ENCODE assay signal across 18 cellular contexts in genomic region chrY:2860511-2860910, GRCh38. TPM values are rescaled to one million over a fixed set of nuclear protein-coding genes. Genes with fewer than 3 reads are reported as not detected.
A peak's percentile ranks its signal among the peaks of the same experiment; 100 is the strongest.
DNase-seq lines count a peak whose midpoint lies in the region; TF ChIP-seq lines count a peak whose summit lies in the region.
"Had no signal": no experiment of that assay in that cellular context is flagged by ENCODE, and none has a peak within 500 bp of the region (broad histone marks: within the 10 kb centered on the region; RNA-seq: fewer than 3 reads in every experiment).

No MANE protein-coding gene starts in this region.

- WGBS in hepatocyte (ENCODE audit: low lambda C conversion rate, missing lambda C conversion rate): no CpG with 5 or more reads among the region's 2 CpGs

- peaks cover 8% of the 10 kb centered on the region for H3K9me3 Mint-ChIP-seq in activated naive CD4-positive, alpha-beta T cell treated with anti-CD3 and anti-CD28 coated beads, Interleukin-2, amount 10 ng/mL, durations not matched to agents 7 days and 5 days
- H3K9me3 Mint-ChIP-seq: memory B cell; stimulated activated memory B cell treated with anti-CD40 and anti-IgM and Interleukin-4, amounts not matched to agents 10 μg/mL and 1 μg/mL and 100 μg/mL, for 72 hours had no signal

- H4K20me1 ChIP-seq in hepatocyte (ENCODE audit: insufficient read depth, poor library complexity, severe bottlenecking): no peaks in the 10 kb centered on the region

- H3K4me3 ChIP-seq in SJSA1: no peak overlapping the region
- H3K4me3 ChIP-seq in hepatocyte: no peak overlapping the region
- H3K4me3 ChIP-seq: ascending aorta, sigmoid colon had no signal

- CTCF ChIA-PET in activated naive CD4-positive, alpha-beta T cell treated with anti-CD3 and anti-CD28 coated beads, Interleukin-2, amount 10 ng/mL, durations not matched to agents 7 days and 5 days (lab: Charles Lee): no interaction called here

- no peaks in the 10 kb centered on the region for H3K27me3 Mint-ChIP-seq in activated naive CD4-positive, alpha-beta T cell treated with anti-CD3 and anti-CD28 coated beads, Interleukin-2, amount 10 ng/mL, durations not matched to agents 7 days and 5 days
- H3K27me3 Mint-ChIP-seq: memory B cell; stimulated activated memory B cell treated with anti-CD40 and anti-IgM and Interleukin-4, amounts not matched to agents 10 μg/mL and 1 μg/mL and 100 μg/mL, for 72 hours had no signal

- peaks cover 80% of the 10 kb centered on the region for H3K36me3 Mint-ChIP-seq in activated naive CD4-positive, alpha-beta T cell treated with anti-CD3 and anti-CD28 coated beads, Interleukin-2, amount 10 ng/mL, durations not matched to agents 7 days and 5 days

- peak overlapping the region; percentile 87 for H3K27ac ChIP-seq in SJSA1
- peak overlapping the region; percentile 38 for H3K27ac ChIP-seq in epithelial cell of prostate
- no peak overlapping the region for H3K27ac ChIP-seq in hepatocyte
- H3K27ac ChIP-seq: ascending aorta had no signal

- no peaks in the 10 kb centered on the region for H3K79me2 ChIP-seq in hepatocyte

- H3K4me1 ChIP-seq in SJSA1 (replicated peaks): peaks cover 44% of the 10 kb centered on the region
- no peaks in the 10 kb centered on the region for H3K4me1 ChIP-seq in hepatocyte (ENCODE audit: insufficient read depth)
- H3K4me1 ChIP-seq: ascending aorta had no signal

- no peaks in the 10 kb centered on the region for H3K9me2 ChIP-seq in hepatocyte (replicated peaks; ENCODE audit: insufficient read depth)
- H3K9me2 ChIP-seq: SK-N-SH had no signal

- H3K4me3 Mint-ChIP-seq in activated naive CD4-positive, alpha-beta T cell treated with anti-CD3 and anti-CD28 coated beads, Interleukin-2, amount 10 ng/mL, durations not matched to agents 7 days and 5 days: no peak overlapping the region
- H3K4me3 Mint-ChIP-seq: memory B cell; stimulated activated memory B cell treated with anti-CD40 and anti-IgM and Interleukin-4, amounts not matched to agents 10 μg/mL and 1 μg/mL and 100 μg/mL, for 72 hours had no signal

- H3K27ac Mint-ChIP-seq in activated naive CD4-positive, alpha-beta T cell treated with anti-CD3 and anti-CD28 coated beads, Interleukin-2, amount 10 ng/mL, durations not matched to agents 7 days and 5 days: peak overlapping the region; percentile 77
- H3K27ac Mint-ChIP-seq: memory B cell; stimulated activated memory B cell treated with anti-CD40 and anti-IgM and Interleukin-4, amounts not matched to agents 10 μg/mL and 1 μg/mL and 100 μg/mL, for 72 hours had no signal

- H3K27me3 ChIP-seq in SJSA1 (replicated peaks) (no peaks in the 10 kb centered on the region), hepatocyte (no peaks in the 10 kb centered on the region)
- H3K27me3 ChIP-seq: ascending aorta, sigmoid colon had no signal

- DNase-seq in activated naive CD4-positive, alpha-beta T cell treated with anti-CD3 and anti-CD28 coated beads, Interleukin-2, amount 10 ng/mL, durations not matched to agents 7 days and 5 days: no peak
- no peak for DNase-seq in activated naive CD4-positive, alpha-beta T cell treated with Interleukin-2 at 50 U/mL for 16 hours
- peak in 1 of 2 experiments; percentile 55 for DNase-seq in SJSA1 (ENCODE audit: low read depth in 1 of 2, low spot score in 2 of 2)
- peak; percentile 24 for DNase-seq in epithelial cell of prostate (ENCODE audit: low read depth, low spot score)
- peak; percentile 19 for DNase-seq in stromal cell of bone marrow (ENCODE audit: low read depth)
- DNase-seq in NK-92 treated with Interleukin-12 subunit alpha and Interleukin-12 subunit beta, amount 100 ng/mL, for 24 hours (lab: John Stamatoyannopoulos, UW): no peak
- no peak for DNase-seq in hepatocyte (ENCODE audit: low spot score)
- DNase-seq in NCI-H446 treated with DMSO at 0.1 percent for 48 hours (lab: John Stamatoyannopoulos, UW): no peak
- DNase-seq: IMR-90, NCI-H1417 treated with DMSO at 0.1 percent for 48 hours, NCI-H510A treated with DMSO at 0.1 percent for 48 hours, OCI-M1, sigmoid colon, SK-N-SH had no signal

- H3K4me2 ChIP-seq in hepatocyte: no peak overlapping the region
- H3K4me2 ChIP-seq: SK-N-SH had no signal

- H2AFZ ChIP-seq in hepatocyte: no peak overlapping the region

- no peaks in the 10 kb centered on the region for H3K9me3 ChIP-seq in SJSA1 (replicated peaks)
- no peaks in the 10 kb centered on the region for H3K9me3 ChIP-seq in hepatocyte (ENCODE audit: low read depth)
- H3K9me3 ChIP-seq: ascending aorta, sigmoid colon, SK-N-SH had no signal

- H3K4me1 Mint-ChIP-seq in activated naive CD4-positive, alpha-beta T cell treated with anti-CD3 and anti-CD28 coated beads, Interleukin-2, amount 10 ng/mL, durations not matched to agents 7 days and 5 days: peaks cover 80% of the 10 kb centered on the region

- H3K36me3 ChIP-seq in SJSA1 (peaks cover 71% of the 10 kb centered on the region), hepatocyte (replicated peaks; ENCODE audit: insufficient read depth, low read depth) (no peaks in the 10 kb centered on the region)
- H3K36me3 ChIP-seq: ascending aorta had no signal

- no peak for TF ChIP-seq CTCF in hepatocyte (IDR thresholded peaks at IDR 0.05; ENCODE audit: poor library complexity)

RNA-seq across cellular contexts. Expression of gene RPS4Y1, which starts 19.1 kb away (rescaled TPM):
- total RNA-seq in SJSA1 (2014; rRNA removed; shearing (Covaris generic)): 432 and 437 TPM in 2 replicates
- total RNA-seq in hepatocyte: not detected in 2 replicates
- polyA plus RNA-seq in hepatocyte: not detected in 2 replicates
- total RNA-seq: ascending aorta, dermis microvascular lymphatic vessel endothelial cell, IMR-90 had no signal
- polyA plus RNA-seq: IMR-90, SK-N-SH had no signal

Comparison
In these comparisons a context has a peak if more than half of its experiments do, and no peak if none do; other contexts are left out.
1. DNase-seq: peak in epithelial cell of prostate (single experiment) and stromal cell of bone marrow (single experiment); none in activated naive CD4-positive, alpha-beta T cell treated with anti-CD3 and anti-CD28 coated beads, Interleukin-2, amount 10 ng/mL, durations not matched to agents 7 days and 5 days (single experiment), activated naive CD4-positive, alpha-beta T cell treated with Interleukin-2 at 50 U/mL for 16 hours (single experiment), NK-92 treated with Interleukin-12 subunit alpha and Interleukin-12 subunit beta, amount 100 ng/mL, for 24 hours (single experiment), hepatocyte (single experiment) and NCI-H446 treated with DMSO at 0.1 percent for 48 hours (single experiment).